Comparison of ENCODE assay signal across 20 cellular contexts in genomic region chr10:97667462-97667861, GRCh38.
"Had no signal": no experiment of that assay in that cellular context is flagged by ENCODE, and none has a peak within 500 bp of the region (broad histone marks: within the 10 kb centered on the region; RNA-seq: fewer than 3 reads in every experiment).

No MANE protein-coding gene starts in this region.

- H3K9me3 Mint-ChIP-seq: T-cell had no signal

- H3K27me3 ChIP-seq: MG63 had no signal

- H3K27ac Mint-ChIP-seq: T-cell had no signal

- H3K9me3 ChIP-seq: MG63, SK-N-SH had no signal

- ATAC-seq: Panc1, PC-3, T-cell had no signal

- DNase-seq: Karpas-422; KG1; MG63; NCI-H1092; NCI-H1105 treated with DMSO at 0.1 percent for 48 hours; NCI-H1436 treated with DMSO at 0.1 percent for 48 hours; NCI-H1694; NCI-H187 treated with DMSO at 0.1 percent for 48 hours; NCI-H2029 treated with DMSO at 0.1 percent for 48 hours; NCI-H2171; NCI-H524; NCI-H526 treated with DMSO at 0.1 percent for 48 hours; NCI-H748 treated with DMSO at 0.1 percent for 48 hours; NK-92 treated with Interleukin-12 subunit alpha and Interleukin-12 subunit beta, amount 100 ng/mL, for 24 hours; PC-3; SHP77; SK-N-SH; SW 1271; T-cell had no signal

- H3K4me3 ChIP-seq: MG63 had no signal

- H3K4me1 Mint-ChIP-seq: T-cell had no signal

- H3K4me3 Mint-ChIP-seq: T-cell had no signal

- H3K27me3 Mint-ChIP-seq: T-cell had no signal
